In the genomic region with DNA sequence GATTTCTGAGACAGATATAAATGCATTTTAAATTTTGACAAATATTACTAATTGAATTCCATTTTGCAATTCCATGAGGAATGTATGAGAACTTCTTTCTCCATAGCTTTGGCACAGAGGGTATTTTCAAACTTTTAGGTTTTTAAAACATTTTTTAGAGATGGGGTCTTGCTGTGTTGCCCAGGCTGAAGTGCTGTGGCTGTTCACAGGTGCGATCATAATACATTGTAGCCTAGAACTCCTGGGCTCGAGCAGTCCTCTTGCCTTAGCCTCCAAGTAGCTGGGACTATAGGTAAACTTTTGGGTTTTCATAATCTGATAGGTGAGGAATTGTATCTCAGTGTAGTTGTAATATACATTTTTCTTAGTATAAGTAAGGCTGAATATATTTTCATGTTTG, we compare ENCODE assay signal across 9 cellular contexts. TPM values are rescaled to one million over a fixed set of nuclear protein-coding genes. Genes with fewer than 3 reads are reported as not detected.
"Had no signal": no experiment of that assay in that cellular context is flagged by ENCODE, and none has a peak within 500 bp of the region (broad histone marks: within the 10 kb centered on the region; RNA-seq: fewer than 3 reads in every experiment).

No MANE protein-coding gene starts in this region.

- H3K4me3 ChIP-seq: GM12878 had no signal

- FAIRE-seq: G401.6, GM12878, GM12891, GM12892, GM18507, GM19239 had no signal

- DNase-seq: GDM1, GF-D8 had no signal

RNA-seq across cellular contexts. Expression of gene ANXA3, which starts 53.4 kb away (rescaled TPM):
- total RNA-seq: G401 had no signal
